ENCODE assay signal across 9 cellular contexts in genomic region chr1:226653311-226653921, GRCh38.
DNase-seq lines count a peak whose midpoint lies in the region; ATAC-seq and TF ChIP-seq lines count a peak whose summit lies in the region.
"Had no signal": no experiment of that assay in that cellular context is flagged by ENCODE, and none has a peak within 500 bp of the region (broad histone marks: within the 10 kb centered on the region; RNA-seq: fewer than 3 reads in every experiment).

No MANE protein-coding gene starts in this region.

- peak; percentile 56 for DNase-seq in activated CD4-positive, alpha-beta T cell treated with anti-CD3 and anti-CD28 coated beads for 48 hours
- DNase-seq in NCI-H1105 (lab: John Stamatoyannopoulos, UW) (no peak), RWPE1 (ENCODE audit: low spot score) (no peak), tibial artery (no peak), GDM1 (lab: John Stamatoyannopoulos, UW) (no peak)

- CTCF ChIA-PET in RWPE1 (lab: Yijun Ruan, JAX) = interaction anchor here (0.6 to 0.7 kb wide), 2 partner anchors 32 to 671 kb away, joined by 3 read pairs; no protein-coding TSS in a partner anchor

- intact Hi-C loops in tibial artery (cut with DNase I; ENCODE audit: low total_unique reads) = no loop called here

- ATAC-seq in GM19043 (IDR thresholded peaks at IDR 0.05; ENCODE audit: low read depth, unreplicated experiment) = peak; percentile 70
- peak; percentile 52 for ATAC-seq in HG02970 (IDR thresholded peaks at IDR 0.05; ENCODE audit: low FRiP score, unreplicated experiment)
- ATAC-seq: Panc1 had no signal

- WGBS in mesodermal cell (ENCODE audit: insufficient coverage in 2 of 2), 2 experiments = 76 to 80% methylated on average over 8 to 10 of the region's 11 CpGs

- H3K4me3 ChIP-seq in mesodermal cell (ENCODE audit: extremely low read depth, insufficient read depth, low read length, poor library complexity, severe bottlenecking) (no peak overlapping the region), tibial artery (no peak overlapping the region)

- POLR2A ChIA-PET in RWPE1 (lab: Yijun Ruan, JAX; ENCODE audit: low non-redundant PET) = no interaction called here

- H3K36me3 ChIP-seq in mesodermal cell (ENCODE audit: control insufficient read depth, insufficient read depth, low read length) = peaks cover 5% of the 10 kb centered on the region
- peaks cover 0 to under 1% (median under 1%) of the 10 kb centered on the region in 3 donors for H3K36me3 ChIP-seq in tibial artery

- TF ChIP-seq CTCF in RWPE1 (conservative IDR thresholded peaks at IDR 0.05; ENCODE audit: low read depth) (no peak), tibial artery (IDR thresholded peaks at IDR 0.05) (no peak)

- H3K27ac ChIP-seq in mesodermal cell (ENCODE audit: low read depth, low read length, severe bottlenecking) (peak overlapping the region; percentile 85), RWPE1 (no peak overlapping the region), tibial artery (no peak overlapping the region)

- H3K27me3 ChIP-seq in tibial artery = no peaks in the 10 kb centered on the region

- H3K4me1 ChIP-seq in mesodermal cell (ENCODE audit: control insufficient read depth, insufficient read depth, low read length, poor library complexity, severe bottlenecking) = peaks cover 52% of the 10 kb centered on the region
- H3K4me1 ChIP-seq in tibial artery = peaks cover 0 to 50% (median 29%) of the 10 kb centered on the region in 4 donors

- H3K9me3 ChIP-seq in mesodermal cell (ENCODE audit: control insufficient read depth, low read length) = no peaks in the 10 kb centered on the region
- H3K9me3 ChIP-seq in tibial artery = no peaks in the 10 kb centered on the region
